14 cellular contexts compared by ENCODE assay signal in genomic region chr2:46386763-46387162, GRCh38.
"Had no signal": no experiment of that assay in that cellular context is flagged by ENCODE, and none has a peak within 500 bp of the region (broad histone marks: within the 10 kb centered on the region; RNA-seq: fewer than 3 reads in every experiment).

No MANE protein-coding gene starts in this region.

- H3K4me1 ChIP-seq: gastrocnemius medialis, neural progenitor cell had no signal

- H3K27ac Mint-ChIP-seq: activated CD4-positive, alpha-beta memory T cell treated with anti-CD3 and anti-CD28 coated beads for 36 hours; activated naive CD4-positive, alpha-beta T cell treated with anti-CD3 and anti-CD28 coated beads for 36 hours; neural progenitor cell; stimulated activated effector memory CD8-positive, alpha-beta T cell treated with anti-CD3 and anti-CD28 coated beads, Interleukin-12 subunit alpha, Interleukin-12 subunit beta, amount 100 ng/mL, for 72 hours had no signal

- H3K4me3 Mint-ChIP-seq: activated CD4-positive, alpha-beta memory T cell treated with anti-CD3 and anti-CD28 coated beads for 36 hours; activated naive CD4-positive, alpha-beta T cell treated with anti-CD3 and anti-CD28 coated beads for 36 hours; neural progenitor cell; stimulated activated effector memory CD8-positive, alpha-beta T cell treated with anti-CD3 and anti-CD28 coated beads, Interleukin-12 subunit alpha, Interleukin-12 subunit beta, amount 100 ng/mL, for 72 hours had no signal

- H3K4me1 Mint-ChIP-seq: neural progenitor cell had no signal

- H3K4me2 ChIP-seq: neural progenitor cell had no signal

- H3K36me3 Mint-ChIP-seq: activated CD4-positive, alpha-beta memory T cell treated with anti-CD3 and anti-CD28 coated beads for 36 hours; neural progenitor cell had no signal

- H3K9me3 ChIP-seq: gastrocnemius medialis, left lung had no signal

- DNase-seq: activated CD4-positive, alpha-beta memory T cell treated with anti-CD3 and anti-CD28 coated beads for 36 hours; activated CD4-positive, CD25-positive, alpha-beta regulatory T cell treated with anti-CD3 and anti-CD28 coated beads, Interleukin-2, amount 50 U/mL, for 72 hours; activated naive CD4-positive, alpha-beta T cell treated with anti-CD3 and anti-CD28 coated beads for 36 hours; caudate nucleus; effector CD4-positive, alpha-beta T cell; gastrocnemius medialis; left lung; mesendoderm; small intestine; substantia nigra; SW 1271 had no signal

- H2AFZ ChIP-seq: neural progenitor cell had no signal

- H3K36me3 ChIP-seq: neural progenitor cell had no signal

- H3K27me3 ChIP-seq: gastrocnemius medialis, left lung, neural progenitor cell had no signal

- H3K9ac ChIP-seq: neural progenitor cell had no signal

- ATAC-seq: stimulated activated effector memory CD8-positive, alpha-beta T cell treated with anti-CD3 and anti-CD28 coated beads, Interleukin-12 subunit alpha, Interleukin-12 subunit beta, amount 100 ng/mL, for 72 hours had no signal

- H3K4me3 ChIP-seq: coronary artery, gastrocnemius medialis, left lung, neural progenitor cell had no signal

- H3K9me3 Mint-ChIP-seq: activated CD4-positive, alpha-beta memory T cell treated with anti-CD3 and anti-CD28 coated beads for 36 hours; activated naive CD4-positive, alpha-beta T cell treated with anti-CD3 and anti-CD28 coated beads for 36 hours; neural progenitor cell; stimulated activated effector memory CD8-positive, alpha-beta T cell treated with anti-CD3 and anti-CD28 coated beads, Interleukin-12 subunit alpha, Interleukin-12 subunit beta, amount 100 ng/mL, for 72 hours had no signal

- H3K27ac ChIP-seq: gastrocnemius medialis, neural progenitor cell had no signal
